2 cellular contexts compared by ENCODE assay signal in the genomic region with DNA sequence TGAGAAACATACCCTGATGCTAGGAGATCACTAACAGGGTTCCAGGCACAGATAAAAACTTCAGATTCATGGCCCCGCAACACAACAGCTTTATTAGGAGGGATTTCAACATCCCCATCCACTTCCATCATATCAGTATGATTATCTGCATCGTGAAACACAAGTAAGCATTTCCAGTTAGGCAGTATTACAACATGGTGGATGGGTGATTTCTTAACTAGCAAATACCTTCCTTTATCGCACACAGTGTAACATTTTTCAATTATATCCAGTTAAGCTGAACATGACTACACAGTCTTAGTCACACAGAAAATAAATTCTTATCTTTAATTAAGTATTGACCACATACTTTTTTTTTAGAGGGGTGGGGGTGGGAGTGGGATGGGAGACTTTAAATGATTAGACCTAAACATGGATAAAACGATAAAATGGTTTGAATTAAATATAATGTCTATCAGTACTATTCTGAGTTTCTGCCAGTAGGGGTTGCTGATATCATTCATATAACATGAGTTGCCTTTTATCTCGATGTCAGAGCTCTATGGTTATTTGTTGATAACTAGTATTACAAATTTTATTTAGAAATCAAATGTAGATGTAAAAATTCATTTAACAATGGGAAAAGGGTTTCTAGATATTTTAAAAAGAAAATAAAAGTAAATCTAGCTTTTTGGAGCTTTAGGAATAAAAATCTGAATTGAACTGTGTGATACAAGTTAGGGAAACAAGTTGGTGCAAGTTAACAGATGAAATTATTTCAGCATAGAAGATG.
TF ChIP-seq lines count a peak whose summit lies in the region.

No MANE protein-coding gene starts in this region.

TF ChIP-seq in A549, 52 proteins besides CTCF, POLR2A, EP300 and RAD21:
- TF ChIP-seq SMC3 (IDR thresholded peaks at IDR 0.05) = peak; percentile 67
- TF ChIP-seq HOXB5 (CRISPR knock-in tag; IDR thresholded peaks at IDR 0.05) = no peak
- TF ChIP-seq EHF (CRISPR knock-in tag; IDR thresholded peaks at IDR 0.05) = no peak
- no peak for TF ChIP-seq GATA3 (IDR thresholded peaks at IDR 0.05; ENCODE audit: borderline replicate concordance)
- no peak for TF ChIP-seq ATOH8 (CRISPR knock-in tag; IDR thresholded peaks at IDR 0.05; ENCODE audit: low read depth)

TF ChIP-seq in IMR-90, 13 proteins besides CTCF, POLR2A, EP300 and RAD21:
- TF ChIP-seq MAFK (IDR thresholded peaks at IDR 0.05; ENCODE audit: low read depth, low read length) = no peak
- no peak for TF ChIP-seq NFE2L2 (IDR thresholded peaks at IDR 0.05; ENCODE audit: low read depth, low read length)
- TF ChIP-seq CEBPB (IDR thresholded peaks at IDR 0.05; ENCODE audit: low read depth, low read length) = peak; percentile 40
- TF ChIP-seq, protein P1, sequence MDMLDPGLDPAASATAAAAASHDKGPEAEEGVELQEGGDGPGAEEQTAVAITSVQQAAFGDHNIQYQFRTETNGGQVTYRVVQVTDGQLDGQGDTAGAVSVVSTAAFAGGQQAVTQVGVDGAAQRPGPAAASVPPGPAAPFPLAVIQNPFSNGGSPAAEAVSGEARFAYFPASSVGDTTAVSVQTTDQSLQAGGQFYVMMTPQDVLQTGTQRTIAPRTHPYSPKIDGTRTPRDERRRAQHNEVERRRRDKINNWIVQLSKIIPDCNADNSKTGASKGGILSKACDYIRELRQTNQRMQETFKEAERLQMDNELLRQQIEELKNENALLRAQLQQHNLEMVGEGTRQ (IDR thresholded peaks at IDR 0.05; ENCODE audit: low read depth, low read length) = no peak
- TF ChIP-seq, protein P2, sequence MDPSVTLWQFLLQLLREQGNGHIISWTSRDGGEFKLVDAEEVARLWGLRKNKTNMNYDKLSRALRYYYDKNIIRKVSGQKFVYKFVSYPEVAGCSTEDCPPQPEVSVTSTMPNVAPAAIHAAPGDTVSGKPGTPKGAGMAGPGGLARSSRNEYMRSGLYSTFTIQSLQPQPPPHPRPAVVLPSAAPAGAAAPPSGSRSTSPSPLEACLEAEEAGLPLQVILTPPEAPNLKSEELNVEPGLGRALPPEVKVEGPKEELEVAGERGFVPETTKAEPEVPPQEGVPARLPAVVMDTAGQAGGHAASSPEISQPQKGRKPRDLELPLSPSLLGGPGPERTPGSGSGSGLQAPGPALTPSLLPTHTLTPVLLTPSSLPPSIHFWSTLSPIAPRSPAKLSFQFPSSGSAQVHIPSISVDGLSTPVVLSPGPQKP (IDR thresholded peaks at IDR 0.05; ENCODE audit: borderline replicate concordance, low read depth, low read length) = no peak
- no peak for TF ChIP-seq CHD1 (IDR thresholded peaks at IDR 0.05; ENCODE audit: low read depth, low read length)
- no peak for TF ChIP-seq MAZ (IDR thresholded peaks at IDR 0.05; ENCODE audit: borderline replicate concordance, low read depth, low read length)
- no peak for TF ChIP-seq BHLHE40 (IDR thresholded peaks at IDR 0.05; ENCODE audit: low read depth, low read length)
- no peak for TF ChIP-seq RFX5 (IDR thresholded peaks at IDR 0.05; ENCODE audit: low read depth, low read length)
- no peak for TF ChIP-seq MXI1 (IDR thresholded peaks at IDR 0.05; ENCODE audit: borderline replicate concordance, low read depth, low read length)
- TF ChIP-seq FOS (IDR thresholded peaks at IDR 0.05; ENCODE audit: low read depth, low read length) = no peak
- TF ChIP-seq SMC3 (IDR thresholded peaks at IDR 0.05; ENCODE audit: low read depth, low read length) = peak; percentile 70
- no peak for TF ChIP-seq RCOR1 (IDR thresholded peaks at IDR 0.05; ENCODE audit: insufficient replicate concordance, low read length)
